In the genomic region with DNA sequence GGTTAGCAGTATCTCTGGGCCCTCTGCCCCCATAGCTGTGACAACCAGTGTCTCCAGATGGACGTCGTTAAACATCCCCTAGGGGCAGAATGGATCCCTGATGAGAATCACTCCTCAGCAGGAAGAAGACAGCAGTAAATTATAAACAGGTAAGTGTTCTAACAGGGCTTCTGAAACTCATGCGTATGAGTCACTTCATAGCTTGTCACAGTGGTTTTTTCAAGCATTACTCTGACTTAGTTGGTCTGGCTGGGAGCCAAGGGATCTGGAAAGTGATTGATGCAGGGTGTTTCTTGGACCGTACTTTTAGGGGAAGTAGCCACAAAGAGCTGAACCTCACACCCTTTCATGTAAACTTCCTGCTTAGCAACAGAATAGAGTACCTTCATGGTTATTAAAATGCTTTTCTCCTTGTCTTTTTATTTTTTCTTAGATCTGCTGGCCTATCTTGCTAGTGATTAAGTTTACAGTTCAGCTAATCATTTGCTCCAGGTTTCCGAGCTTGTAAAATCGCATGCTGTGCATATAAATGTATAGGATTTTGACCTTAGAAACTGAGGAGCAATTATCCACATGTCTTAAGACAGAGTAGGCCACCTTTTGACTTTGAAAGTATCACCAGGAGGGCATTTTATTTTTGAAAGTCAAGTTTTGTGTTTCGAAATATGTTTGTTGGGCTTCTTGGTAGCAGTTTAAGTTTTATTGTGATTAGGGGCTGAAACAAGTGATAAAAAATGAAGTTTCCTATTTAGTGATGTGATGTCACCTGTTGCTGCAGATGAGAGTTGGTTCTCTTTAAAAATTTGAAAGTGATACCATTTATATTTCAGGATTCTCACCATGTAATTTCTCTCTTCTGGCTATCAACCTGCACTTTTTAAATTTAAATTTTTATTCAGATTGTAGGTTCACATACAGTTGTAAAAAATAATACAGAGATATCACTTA, we compare ENCODE assay signal across 1 cellular context.
TF ChIP-seq lines count a peak whose summit lies in the region.

No MANE protein-coding gene starts in this region.

TF ChIP-seq in WTC11, 78 proteins besides CTCF, POLR2A, EP300 and RAD21 (continued from another document):
- TF ChIP-seq, protein P1, sequence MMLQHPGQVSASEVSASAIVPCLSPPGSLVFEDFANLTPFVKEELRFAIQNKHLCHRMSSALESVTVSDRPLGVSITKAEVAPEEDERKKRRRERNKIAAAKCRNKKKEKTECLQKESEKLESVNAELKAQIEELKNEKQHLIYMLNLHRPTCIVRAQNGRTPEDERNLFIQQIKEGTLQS (CRISPR knock-in tag; conservative IDR thresholded peaks at IDR 0.05) = no peak
- TF ChIP-seq TP53 (CRISPR knock-in tag; IDR thresholded peaks at IDR 0.05) (no peak), GABPB1 (CRISPR knock-in tag; IDR thresholded peaks at IDR 0.05) (no peak), NR1H2 (CRISPR knock-in tag; IDR thresholded peaks at IDR 0.05) (no peak), FOXK1 (CRISPR knock-in tag; IDR thresholded peaks at IDR 0.05) (no peak)
- TF ChIP-seq, protein P2, sequence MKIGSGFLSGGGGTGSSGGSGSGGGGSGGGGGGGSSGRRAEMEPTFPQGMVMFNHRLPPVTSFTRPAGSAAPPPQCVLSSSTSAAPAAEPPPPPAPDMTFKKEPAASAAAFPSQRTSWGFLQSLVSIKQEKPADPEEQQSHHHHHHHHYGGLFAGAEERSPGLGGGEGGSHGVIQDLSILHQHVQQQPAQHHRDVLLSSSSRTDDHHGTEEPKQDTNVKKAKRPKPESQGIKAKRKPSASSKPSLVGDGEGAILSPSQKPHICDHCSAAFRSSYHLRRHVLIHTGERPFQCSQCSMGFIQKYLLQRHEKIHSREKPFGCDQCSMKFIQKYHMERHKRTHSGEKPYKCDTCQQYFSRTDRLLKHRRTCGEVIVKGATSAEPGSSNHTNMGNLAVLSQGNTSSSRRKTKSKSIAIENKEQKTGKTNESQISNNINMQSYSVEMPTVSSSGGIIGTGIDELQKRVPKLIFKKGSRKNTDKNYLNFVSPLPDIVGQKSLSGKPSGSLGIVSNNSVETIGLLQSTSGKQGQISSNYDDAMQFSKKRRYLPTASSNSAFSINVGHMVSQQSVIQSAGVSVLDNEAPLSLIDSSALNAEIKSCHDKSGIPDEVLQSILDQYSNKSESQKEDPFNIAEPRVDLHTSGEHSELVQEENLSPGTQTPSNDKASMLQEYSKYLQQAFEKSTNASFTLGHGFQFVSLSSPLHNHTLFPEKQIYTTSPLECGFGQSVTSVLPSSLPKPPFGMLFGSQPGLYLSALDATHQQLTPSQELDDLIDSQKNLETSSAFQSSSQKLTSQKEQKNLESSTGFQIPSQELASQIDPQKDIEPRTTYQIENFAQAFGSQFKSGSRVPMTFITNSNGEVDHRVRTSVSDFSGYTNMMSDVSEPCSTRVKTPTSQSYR (CRISPR knock-in tag; IDR thresholded peaks at IDR 0.05) = no peak
TF ChIP-seq in WTC11: peak in this region for 0.
